Comparison of ENCODE assay signal across 1 cellular context in the genomic region with DNA sequence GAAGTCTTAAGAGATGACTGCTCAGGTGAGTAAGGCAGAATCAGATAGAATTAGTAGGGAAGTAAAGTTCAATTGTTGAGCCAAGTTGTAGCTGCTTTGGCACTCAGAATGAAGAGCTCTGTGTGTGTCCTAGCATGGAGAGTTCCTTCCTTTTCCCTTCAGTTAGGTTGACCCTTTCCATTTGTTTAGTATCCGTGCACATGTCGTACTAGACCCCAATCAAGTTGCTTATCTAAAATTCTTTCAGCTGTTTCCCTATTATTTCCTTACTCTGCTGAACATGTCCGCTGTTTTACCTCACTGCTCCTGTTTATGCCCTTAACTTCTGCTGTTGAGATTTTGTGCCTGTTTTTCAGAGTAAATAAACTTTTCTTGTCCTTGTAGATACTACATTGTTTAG.
TF ChIP-seq lines count a peak whose summit lies in the region.

No MANE protein-coding gene starts in this region.

TF ChIP-seq in endothelial cell of umbilical vein, 7 proteins besides CTCF, POLR2A, EP300 and RAD21:
- no peak for TF ChIP-seq FOS (IDR thresholded peaks at IDR 0.05; ENCODE audit: borderline replicate concordance, insufficient read depth, low read length)
- no peak for TF ChIP-seq MAX (IDR thresholded peaks at IDR 0.05; ENCODE audit: insufficient read depth, insufficient read length)
- TF ChIP-seq GATA2 (IDR thresholded peaks at IDR 0.05; ENCODE audit: insufficient read depth, insufficient read length, low read depth, low read length), result no peak
- TF ChIP-seq EZH2 (IDR thresholded peaks at IDR 0.05; ENCODE audit: borderline replicate concordance, low read depth, low read length, severe bottlenecking), result no peak
- no peak for TF ChIP-seq POLR2AphosphoS5 (IDR thresholded peaks at IDR 0.05; ENCODE audit: insufficient read depth, low read depth, low read length)
- TF ChIP-seq MYC (IDR thresholded peaks at IDR 0.05; ENCODE audit: low read depth, low read length), result no peak
- TF ChIP-seq JUN (IDR thresholded peaks at IDR 0.05; ENCODE audit: borderline replicate concordance, insufficient read depth, insufficient read length, low read depth), result no peak
TF ChIP-seq in endothelial cell of umbilical vein: peak in this region for 0.
